In genomic region chr15:74568594-74568993, GRCh38 we compare ENCODE assay signal across 17 cellular contexts.
"Had no signal": no experiment of that assay in that cellular context is flagged by ENCODE, and none has a peak within 500 bp of the region (broad histone marks: within the 10 kb centered on the region; RNA-seq: fewer than 3 reads in every experiment).

No MANE protein-coding gene starts in this region.

- H3K9me3 Mint-ChIP-seq: activated CD4-positive, alpha-beta T cell treated with anti-CD3 and anti-CD28 coated beads, Interleukin-2, amount 10 ng/mL, durations not matched to agents 7 days and 5 days; activated naive CD4-positive, alpha-beta T cell treated with anti-CD3 and anti-CD28 coated beads for 36 hours; activated naive CD8-positive, alpha-beta T cell treated with anti-CD3 and anti-CD28 coated beads, Interleukin-2, amount 10 ng/mL, durations not matched to agents 7 days and 5 days; mesothelial cell of epicardium; naive thymus-derived CD8-positive, alpha-beta T cell had no signal

- H3K27ac Mint-ChIP-seq: activated CD8-positive, alpha-beta T cell treated with anti-CD3 and anti-CD28 coated beads, Interleukin-2, amount 10 ng/mL, durations not matched to agents 7 days and 5 days; activated naive CD4-positive, alpha-beta T cell treated with anti-CD3 and anti-CD28 coated beads for 36 hours; mesothelial cell of epicardium had no signal

- DNase-seq: activated CD4-positive, alpha-beta T cell treated with anti-CD3 and anti-CD28 coated beads, Interleukin-2, amount 10 ng/mL, durations not matched to agents 7 days and 5 days; activated CD8-positive, alpha-beta T cell treated with anti-CD3 and anti-CD28 coated beads, Interleukin-2, amount 10 ng/mL, durations not matched to agents 7 days and 5 days; activated naive CD4-positive, alpha-beta T cell treated with anti-CD3 and anti-CD28 coated beads for 36 hours; activated naive CD8-positive, alpha-beta T cell treated with anti-CD3 and anti-CD28 coated beads, Interleukin-2, amount 10 ng/mL, durations not matched to agents 7 days and 5 days; activated T-cell treated with anti-CD3 and anti-CD28 coated beads, Interleukin-2, amount 50 U/mL, for 1 hour; amniotic stem cell; foreskin keratinocyte; hippocampal formation; left ventricle myocardium inferior; naive thymus-derived CD8-positive, alpha-beta T cell; ovary; stimulated activated CD4-positive, alpha-beta T cell treated with anti-CD3 and anti-CD28 coated beads, Interleukin-2, amount 100 ng/mL, for 48 hours; stimulated activated CD8-positive, alpha-beta memory T cell treated with anti-CD3 and anti-CD28 coated beads, Interleukin-4, amount 100 ng/mL, for 48 hours; stimulated activated naive CD8-positive, alpha-beta T cell treated with anti-CD3 and anti-CD28 coated beads, Interleukin-15, Interleukin-2, amounts not matched to agents 100 U/mL and 50 U/mL, for 24 hours; thyroid gland had no signal

- H3K27me3 Mint-ChIP-seq: activated CD4-positive, alpha-beta T cell treated with anti-CD3 and anti-CD28 coated beads, Interleukin-2, amount 10 ng/mL, durations not matched to agents 7 days and 5 days; activated naive CD8-positive, alpha-beta T cell treated with anti-CD3 and anti-CD28 coated beads, Interleukin-2, amount 10 ng/mL, durations not matched to agents 7 days and 5 days; naive thymus-derived CD8-positive, alpha-beta T cell had no signal

- H3K4me3 Mint-ChIP-seq: activated CD4-positive, alpha-beta T cell treated with anti-CD3 and anti-CD28 coated beads, Interleukin-2, amount 10 ng/mL, durations not matched to agents 7 days and 5 days; activated CD8-positive, alpha-beta T cell treated with anti-CD3 and anti-CD28 coated beads, Interleukin-2, amount 10 ng/mL, durations not matched to agents 7 days and 5 days; activated naive CD4-positive, alpha-beta T cell treated with anti-CD3 and anti-CD28 coated beads for 36 hours; activated naive CD8-positive, alpha-beta T cell treated with anti-CD3 and anti-CD28 coated beads, Interleukin-2, amount 10 ng/mL, durations not matched to agents 7 days and 5 days; mesothelial cell of epicardium; naive thymus-derived CD8-positive, alpha-beta T cell had no signal

- ATAC-seq: activated CD4-positive, CD25-positive, alpha-beta regulatory T cell treated with anti-CD3 and anti-CD28 coated beads, Interleukin-2, amount 50 U/mL, for 24 hours; activated CD8-positive, alpha-beta T cell treated with anti-CD3 and anti-CD28 coated beads, Interleukin-2, amount 10 ng/mL, durations not matched to agents 7 days and 5 days; foreskin keratinocyte; naive thymus-derived CD8-positive, alpha-beta T cell; stimulated activated naive CD8-positive, alpha-beta T cell treated with anti-CD3 and anti-CD28 coated beads, Interleukin-15, Interleukin-2, amounts not matched to agents 100 U/mL and 50 U/mL, for 24 hours had no signal
